ENCODE assay signal across 1 cellular context in genomic region chr17:48563867-48564199, GRCh38.
TF ChIP-seq lines count a peak whose summit lies in the region.

No MANE protein-coding gene starts in this region.

TF ChIP-seq in WTC11, 78 proteins besides CTCF, POLR2A, EP300 and RAD21 (continued from another document):
- no peak for TF ChIP-seq USF1 (CRISPR knock-in tag; IDR thresholded peaks at IDR 0.05)
- TF ChIP-seq ZSCAN18 (CRISPR knock-in tag; IDR thresholded peaks at IDR 0.05) = no peak
